16 cellular contexts compared by ENCODE assay signal in genomic region chr3:136141296-136141785, GRCh38. TPM values are rescaled to one million over a fixed set of nuclear protein-coding genes. Genes with fewer than 3 reads are reported as not detected.
DNase-seq lines count a peak whose midpoint lies in the region; ATAC-seq and TF ChIP-seq lines count a peak whose summit lies in the region.
"Had no signal": no experiment of that assay in that cellular context is flagged by ENCODE, and none has a peak within 500 bp of the region (broad histone marks: within the 10 kb centered on the region; RNA-seq: fewer than 3 reads in every experiment).

No MANE protein-coding gene starts in this region.

- no peak overlapping the region for H3K9ac ChIP-seq in Karpas-422 (ENCODE audit: low read length)

- CTCF ChIA-PET in CD4-positive, alpha-beta T cell (lab: Charles Lee) = no interaction called here

- no peaks in the 10 kb centered on the region for H3K27me3 ChIP-seq in CD4-positive, alpha-beta T cell (ENCODE audit: control insufficient read depth, insufficient read depth, low read length)
- H3K27me3 ChIP-seq in Karpas-422 (ENCODE audit: low read length) (no peaks in the 10 kb centered on the region), uterus (no peaks in the 10 kb centered on the region)
- H3K27me3 ChIP-seq: heart right ventricle, ovary had no signal

- no peaks in the 10 kb centered on the region for H3K9me3 ChIP-seq in CD4-positive, alpha-beta T cell (ENCODE audit: control insufficient read depth, low read length)
- H3K9me3 ChIP-seq in Karpas-422 (ENCODE audit: low read length) (no peaks in the 10 kb centered on the region), uterus (no peaks in the 10 kb centered on the region)
- H3K9me3 ChIP-seq: heart right ventricle, ovary had no signal

- TF ChIP-seq CTCF in CD4-positive, alpha-beta T cell (IDR thresholded peaks at IDR 0.05) = no peak
- TF ChIP-seq CTCF in brain (conservative IDR thresholded peaks at IDR 0.05) (no peak), uterus (IDR thresholded peaks at IDR 0.05) (no peak)

- H3K4me1 ChIP-seq in Karpas-422 (ENCODE audit: low read length) (no peaks in the 10 kb centered on the region), uterus (peaks cover 0 to 7% of the 10 kb centered on the region in 2 donors)

- DNase-seq in CD4-positive, alpha-beta T cell = no peak
- DNase-seq in Karpas-422 (peak; percentile 36), NCI-H1694 treated with DMSO at 0.1 percent for 48 hours (lab: John Stamatoyannopoulos, UW) (no peak), uterus (no peak)
- DNase-seq in naive thymus-derived CD8-positive, alpha-beta T cell = no peak
- no peak for DNase-seq in activated CD4-positive, alpha-beta T cell treated with anti-CD3 and anti-CD28 coated beads for 4 hours
- DNase-seq: activated CD8-positive, alpha-beta memory T cell treated with anti-CD3 and anti-CD28 coated beads, Interleukin-2, amount 50 U/mL, for 48 hours; aorta; C1 segment of cervical spinal cord; heart right ventricle; NCI-H510A treated with DMSO at 0.1 percent for 48 hours; ovary; SHP77; stimulated activated CD8-positive, alpha-beta memory T cell treated with anti-CD3 and anti-CD28 coated beads, Interleukin-4, amount 100 ng/mL, for 48 hours had no signal

- no peak overlapping the region for H3K4me3 Mint-ChIP-seq in CD4-positive, alpha-beta T cell
- no peak overlapping the region for H3K4me3 Mint-ChIP-seq in brain
- H3K4me3 Mint-ChIP-seq in naive thymus-derived CD8-positive, alpha-beta T cell = no peak overlapping the region

- intact Hi-C loops in CD4-positive, alpha-beta T cell (cut with DNase I, micrococcal nuclease) = no loop called here
- intact Hi-C loops in uterus (cut with DNase I; ENCODE audit: low total_unique reads) = no loop called here

- no peak for TF ChIP-seq POLR2A in uterus (IDR thresholded peaks at IDR 0.05)

- no peaks in the 10 kb centered on the region for H3K9me3 Mint-ChIP-seq in CD4-positive, alpha-beta T cell
- H3K9me3 Mint-ChIP-seq in brain = no peaks in the 10 kb centered on the region
- H3K9me3 Mint-ChIP-seq in naive thymus-derived CD8-positive, alpha-beta T cell = no peaks in the 10 kb centered on the region

- no peak overlapping the region for H3K4me2 ChIP-seq in Karpas-422 (ENCODE audit: low read depth, low read length, poor library complexity, severe bottlenecking)

- H3K4me3 ChIP-seq in Karpas-422 (ENCODE audit: low read length) = no peak overlapping the region
- no peak overlapping the region for H3K4me3 ChIP-seq in uterus
- H3K4me3 ChIP-seq: heart right ventricle, ovary had no signal

- POLR2A ChIA-PET in CD4-positive, alpha-beta T cell (lab: Charles Lee) = interaction anchor here (1.2 kb wide), 1 partner anchor 54 kb away, joined by 4 read pairs; the partner anchor contains the start of gene MSL2
- POLR2A ChIA-PET in naive thymus-derived CD8-positive, alpha-beta T cell (lab: Charles Lee) = no interaction called here

- no peaks in the 10 kb centered on the region for H3K27me3 Mint-ChIP-seq in CD4-positive, alpha-beta T cell
- peaks cover 4% of the 10 kb centered on the region for H3K27me3 Mint-ChIP-seq in brain
- no peaks in the 10 kb centered on the region for H3K27me3 Mint-ChIP-seq in naive thymus-derived CD8-positive, alpha-beta T cell

- no peak for ATAC-seq in CD4-positive, alpha-beta T cell (ENCODE audit: poor library complexity)
- no peak for ATAC-seq in naive thymus-derived CD8-positive, alpha-beta T cell
- no peak for ATAC-seq in HG03378 (IDR thresholded peaks at IDR 0.05; ENCODE audit: unreplicated experiment)

- no peak overlapping the region for H3K27ac ChIP-seq in CD4-positive, alpha-beta T cell (ENCODE audit: low read depth, low read length)
- no peak overlapping the region for H3K27ac ChIP-seq in Karpas-422 (ENCODE audit: low read length)
- H3K27ac ChIP-seq in uterus = peak overlapping the region in 1 of 2 donors; percentile 11
- H3K27ac ChIP-seq: ovary had no signal

- no peak overlapping the region for H2AFZ ChIP-seq in Karpas-422 (ENCODE audit: low read length)

- no peaks in the 10 kb centered on the region for H3K9me2 ChIP-seq in Karpas-422 (replicated peaks; ENCODE audit: insufficient read depth, low read length)

- peaks cover 22% of the 10 kb centered on the region for H3K4me1 Mint-ChIP-seq in CD4-positive, alpha-beta T cell (ENCODE audit: low read depth)
- H3K4me1 Mint-ChIP-seq in brain = peaks cover 26% of the 10 kb centered on the region
- peaks cover 15 to 28% (median 24%) of the 10 kb centered on the region in 4 donors for H3K4me1 Mint-ChIP-seq in naive thymus-derived CD8-positive, alpha-beta T cell

- no peaks in the 10 kb centered on the region for H3K79me2 ChIP-seq in Karpas-422 (ENCODE audit: low read length)

- H4K20me1 ChIP-seq in Karpas-422 (ENCODE audit: insufficient read depth, low read depth, low read length) = 0 out of 2 replicates have a peak, but pooled peaks cover 11% of the 10 kb centered on the region

- no peaks in the 10 kb centered on the region for H3K36me3 ChIP-seq in Karpas-422 (ENCODE audit: insufficient read depth, low read length)
- no peaks in the 10 kb centered on the region for H3K36me3 ChIP-seq in uterus
- H3K36me3 ChIP-seq: ovary had no signal

- H3K27ac Mint-ChIP-seq in CD4-positive, alpha-beta T cell = peak overlapping the region; percentile 38
- peak overlapping the region in 3 of 5 experiments; percentile 31 to 79 (median 43) for H3K27ac Mint-ChIP-seq in brain
- H3K27ac Mint-ChIP-seq in naive thymus-derived CD8-positive, alpha-beta T cell = peak overlapping the region; percentile 33 to 73 (median 62)

- H3K36me3 Mint-ChIP-seq in CD4-positive, alpha-beta T cell (ENCODE audit: low read depth) = no peaks in the 10 kb centered on the region
- peaks cover 44% of the 10 kb centered on the region for H3K36me3 Mint-ChIP-seq in brain
- H3K36me3 Mint-ChIP-seq in naive thymus-derived CD8-positive, alpha-beta T cell = no peaks in the 10 kb centered on the region

RNA-seq across cellular contexts. Expression of gene MSL2, which starts 54.8 kb away (rescaled TPM):
- 100 to 1,000 TPM; 143 to 146 TPM for total RNA-seq in CD4-positive, alpha-beta T cell
- 18.4 and 47.1 TPM in 2 replicates for total RNA-seq in Karpas-422 (2014; rRNA removed; shearing (Covaris generic); ENCODE audit: low replicate concordance)
- 17.2 TPM for polyA plus RNA-seq in brain (ENCODE audit: insufficient read depth, low read depth, low replicate concordance)
- total RNA-seq in naive thymus-derived CD8-positive, alpha-beta T cell = 100 to 1,000 TPM in 1 of 2 experiments, 10 to 100 TPM in 1; 96.6 to 100 TPM
- polyA plus RNA-seq in naive thymus-derived CD8-positive, alpha-beta T cell = 10 to 100 TPM; 28.7 to 41.1 (median 38.9) TPM
- 10 to 100 TPM; 17.7 to 53.0 (median 32.9) TPM for total RNA-seq in uterus
